In the genomic region with DNA sequence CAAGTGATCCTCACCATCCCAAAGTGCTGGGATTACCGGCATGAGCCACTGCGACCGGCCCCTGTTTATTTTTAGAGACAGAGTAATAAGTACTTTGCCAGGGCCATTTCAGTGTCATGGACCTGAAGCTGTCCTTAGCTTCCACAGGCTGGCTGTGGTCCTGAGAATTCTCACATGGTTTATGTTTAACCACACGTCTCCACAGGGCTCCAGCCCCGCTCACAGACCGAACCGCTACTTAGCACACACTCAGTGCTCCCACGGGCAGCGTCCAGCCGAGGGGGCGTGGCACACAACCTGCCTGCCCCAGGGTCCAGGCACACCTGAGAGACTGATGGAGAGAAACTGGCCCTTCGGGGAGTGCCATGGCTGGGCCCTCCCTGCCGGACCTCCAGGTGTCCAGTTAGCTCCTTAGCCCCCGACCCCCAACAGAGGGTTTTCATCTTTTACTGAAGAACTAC, we compare ENCODE assay signal across 21 cellular contexts. TPM values are rescaled to one million over a fixed set of nuclear protein-coding genes. Genes with fewer than 3 reads are reported as not detected.
DNase-seq lines count a peak whose midpoint lies in the region; ATAC-seq and TF ChIP-seq lines count a peak whose summit lies in the region.
"Had no signal": no experiment of that assay in that cellular context is flagged by ENCODE, and none has a peak within 500 bp of the region (broad histone marks: within the 10 kb centered on the region; RNA-seq: fewer than 3 reads in every experiment).

No MANE protein-coding gene starts in this region.

- no peaks in the 10 kb centered on the region for H3K27me3 ChIP-seq in dorsolateral prefrontal cortex
- H3K27me3 ChIP-seq: upper lobe of left lung had no signal

- H3K9me3 Mint-ChIP-seq in activated naive CD4-positive, alpha-beta T cell treated with anti-CD3 and anti-CD28 coated beads for 36 hours, result no peaks in the 10 kb centered on the region
- H3K9me3 Mint-ChIP-seq in activated T-helper 1 cell treated with anti-CD3 and anti-CD28 coated beads, Interleukin-12 subunit alpha, Interleukin-12 subunit beta, Interleukin-2, Interleukin-4 antibody, amounts not matched to agents 30 ng/mL and 10 ng/mL and 1 ng/mL, durations not matched to agents 14 hours and 24 hours and 36 hours, result no peaks in the 10 kb centered on the region
- H3K9me3 Mint-ChIP-seq: CD4-positive, CD25-positive, alpha-beta regulatory T cell had no signal

- H3K27ac ChIP-seq in C4-2B, result peak overlapping the region; percentile 64; the same call in 1 of the 2 replicates
- peak overlapping the region in 48 of 59 donors; percentile 6 to 99 (median 96) for H3K27ac ChIP-seq in dorsolateral prefrontal cortex
- H3K27ac ChIP-seq: A549, upper lobe of left lung had no signal

- no peak overlapping the region for H3K4me3 ChIP-seq in dorsolateral prefrontal cortex
- H3K4me3 ChIP-seq: A549, lung, upper lobe of left lung had no signal

- H3K4me3 Mint-ChIP-seq in activated naive CD4-positive, alpha-beta T cell treated with anti-CD3 and anti-CD28 coated beads for 36 hours, result no peak overlapping the region
- H3K4me3 Mint-ChIP-seq in activated T-helper 1 cell treated with anti-CD3 and anti-CD28 coated beads, Interleukin-12 subunit alpha, Interleukin-12 subunit beta, Interleukin-2, Interleukin-4 antibody, amounts not matched to agents 30 ng/mL and 10 ng/mL and 1 ng/mL, durations not matched to agents 14 hours and 24 hours and 36 hours, result no peak overlapping the region

- peak in 3 of 10 donors; percentile 17 to 33 (median 25) for DNase-seq in dorsolateral prefrontal cortex
- DNase-seq in left colon, result peak; percentile 4 to 19
- DNase-seq in sciatic nerve (ENCODE audit: low spot score), result peak; percentile 60
- DNase-seq in stimulated activated CD4-positive, alpha-beta T cell treated with anti-CD3 and anti-CD28 coated beads, Interleukin-2, amount 100 ng/mL, for 24 hours, result no peak
- DNase-seq in activated naive CD4-positive, alpha-beta T cell treated with anti-CD3 and anti-CD28 coated beads for 36 hours, result no peak
- no peak for DNase-seq in COLO829 (ENCODE audit: low spot score)
- no peak for DNase-seq in activated T-helper 1 cell treated with anti-CD3 and anti-CD28 coated beads, Interleukin-12 subunit alpha, Interleukin-12 subunit beta, Interleukin-2, Interleukin-4 antibody, amounts not matched to agents 30 ng/mL and 10 ng/mL and 1 ng/mL, durations not matched to agents 14 hours and 24 hours and 36 hours (ENCODE audit: low spot score)
- DNase-seq: activated CD4-positive, CD25-positive, alpha-beta regulatory T cell treated with anti-CD3 and anti-CD28 coated beads, Interleukin-2, amount 50 U/mL, for 72 hours; activated gamma-delta T cell; amniotic stem cell; CD4-positive, CD25-positive, alpha-beta regulatory T cell; KBM-7; NCI-H2081; NCI-H524; stimulated activated naive CD8-positive, alpha-beta T cell treated with anti-CD3 and anti-CD28 coated beads, Interleukin-15, Interleukin-2, amounts not matched to agents 100 U/mL and 50 U/mL, for 24 hours; upper lobe of left lung had no signal

- no peaks in the 10 kb centered on the region for H3K27me3 Mint-ChIP-seq in activated naive CD4-positive, alpha-beta T cell treated with anti-CD3 and anti-CD28 coated beads for 36 hours (ENCODE audit: low read depth)
- H3K27me3 Mint-ChIP-seq in activated T-helper 1 cell treated with anti-CD3 and anti-CD28 coated beads, Interleukin-12 subunit alpha, Interleukin-12 subunit beta, Interleukin-2, Interleukin-4 antibody, amounts not matched to agents 30 ng/mL and 10 ng/mL and 1 ng/mL, durations not matched to agents 14 hours and 24 hours and 36 hours (ENCODE audit: insufficient read depth), result peaks cover 6% of the 10 kb centered on the region
- H3K27me3 Mint-ChIP-seq: CD4-positive, CD25-positive, alpha-beta regulatory T cell had no signal

- CTCF ChIA-PET in activated naive CD4-positive, alpha-beta T cell treated with anti-CD3 and anti-CD28 coated beads for 36 hours (lab: Charles Lee), result no interaction called here

- no peak for ATAC-seq in left colon
- no peak for ATAC-seq in sciatic nerve
- ATAC-seq: A549; stimulated activated naive CD8-positive, alpha-beta T cell treated with anti-CD3 and anti-CD28 coated beads, Interleukin-15, Interleukin-2, amounts not matched to agents 100 U/mL and 50 U/mL, for 24 hours had no signal

- peaks cover 31% of the 10 kb centered on the region for H3K4me1 Mint-ChIP-seq in activated naive CD4-positive, alpha-beta T cell treated with anti-CD3 and anti-CD28 coated beads for 36 hours (ENCODE audit: low read depth)
- peaks cover 9% of the 10 kb centered on the region for H3K4me1 Mint-ChIP-seq in activated T-helper 1 cell treated with anti-CD3 and anti-CD28 coated beads, Interleukin-12 subunit alpha, Interleukin-12 subunit beta, Interleukin-2, Interleukin-4 antibody, amounts not matched to agents 30 ng/mL and 10 ng/mL and 1 ng/mL, durations not matched to agents 14 hours and 24 hours and 36 hours (ENCODE audit: low read depth)

- intact Hi-C loops in dorsolateral prefrontal cortex (cut with DNase I), result no loop called here
- intact Hi-C loops in left colon (cut with DNase I, micrococcal nuclease), result no loop called here
- intact Hi-C loops in sciatic nerve (cut with DNase I), result no loop called here
- intact Hi-C loops in activated naive CD4-positive, alpha-beta T cell treated with anti-CD3 and anti-CD28 coated beads for 36 hours (cut with micrococcal nuclease), result no loop called here
- intact Hi-C loops in activated T-helper 1 cell treated with anti-CD3 and anti-CD28 coated beads, Interleukin-12 subunit alpha, Interleukin-12 subunit beta, Interleukin-2, Interleukin-4 antibody, amounts not matched to agents 30 ng/mL and 10 ng/mL and 1 ng/mL, durations not matched to agents 14 hours and 24 hours and 36 hours (cut with micrococcal nuclease), result no loop called here

- no peak overlapping the region for H3K27ac Mint-ChIP-seq in activated naive CD4-positive, alpha-beta T cell treated with anti-CD3 and anti-CD28 coated beads for 36 hours
- H3K27ac Mint-ChIP-seq in activated T-helper 1 cell treated with anti-CD3 and anti-CD28 coated beads, Interleukin-12 subunit alpha, Interleukin-12 subunit beta, Interleukin-2, Interleukin-4 antibody, amounts not matched to agents 30 ng/mL and 10 ng/mL and 1 ng/mL, durations not matched to agents 14 hours and 24 hours and 36 hours, result no peak overlapping the region

- peaks cover 1% of the 10 kb centered on the region for H3K36me3 Mint-ChIP-seq in activated naive CD4-positive, alpha-beta T cell treated with anti-CD3 and anti-CD28 coated beads for 36 hours (ENCODE audit: low read depth)
- peaks cover 5% of the 10 kb centered on the region for H3K36me3 Mint-ChIP-seq in activated T-helper 1 cell treated with anti-CD3 and anti-CD28 coated beads, Interleukin-12 subunit alpha, Interleukin-12 subunit beta, Interleukin-2, Interleukin-4 antibody, amounts not matched to agents 30 ng/mL and 10 ng/mL and 1 ng/mL, durations not matched to agents 14 hours and 24 hours and 36 hours (ENCODE audit: low read depth)
- H3K36me3 Mint-ChIP-seq: CD4-positive, CD25-positive, alpha-beta regulatory T cell had no signal

- TF ChIP-seq CTCF in C4-2B (conservative IDR thresholded peaks at IDR 0.05), result no peak
- no peak for TF ChIP-seq CTCF in dorsolateral prefrontal cortex (IDR thresholded peaks at IDR 0.05 in 54 of 56, conservative IDR thresholded peaks at IDR 0.05 in 2 of 56; ENCODE audit: low read depth in 1 of 56, partially characterized antibody in 56 of 56)

RNA-seq across cellular contexts. Expression of a gene that starts 11.7 kb away (rescaled TPM):
- total RNA-seq in dorsolateral prefrontal cortex (100 to 1,000 TPM in 2 of 120 experiments, 10 to 100 TPM in 118; 18.5 to 154 (median 56.4) TPM), left colon (10 to 100 TPM; 37.8 to 43.6 TPM), sciatic nerve (27.4 TPM)
- 10 to 100 TPM in 1 of 2 experiments, 1 to 10 TPM in 1; 9.4 to 10.1 TPM for total RNA-seq in activated naive CD4-positive, alpha-beta T cell treated with anti-CD3 and anti-CD28 coated beads for 36 hours
- total RNA-seq in activated T-helper 1 cell treated with anti-CD3 and anti-CD28 coated beads, Interleukin-12 subunit alpha, Interleukin-12 subunit beta, Interleukin-2, Interleukin-4 antibody, amounts not matched to agents 30 ng/mL and 10 ng/mL and 1 ng/mL, durations not matched to agents 14 hours and 24 hours and 36 hours, result 11.7 and 12.7 TPM in 2 replicates

RNA-seq across cellular contexts. Expression of a gene that starts 35.7 kb away (rescaled TPM):
- 10 to 100 TPM in 2 of 120 experiments, 1 to 10 TPM in 118; 1.2 to 12.1 (median 4.6) TPM for total RNA-seq in dorsolateral prefrontal cortex
- not detected for total RNA-seq in left colon
- total RNA-seq in sciatic nerve, result not detected
- not detected for total RNA-seq in activated naive CD4-positive, alpha-beta T cell treated with anti-CD3 and anti-CD28 coated beads for 36 hours
- total RNA-seq in activated T-helper 1 cell treated with anti-CD3 and anti-CD28 coated beads, Interleukin-12 subunit alpha, Interleukin-12 subunit beta, Interleukin-2, Interleukin-4 antibody, amounts not matched to agents 30 ng/mL and 10 ng/mL and 1 ng/mL, durations not matched to agents 14 hours and 24 hours and 36 hours, result not detected in 2 replicates
- total RNA-seq: CD4-positive, CD25-positive, alpha-beta regulatory T cell; fibroblast of villous mesenchyme; lung; SK-MEL-5; upper lobe of left lung had no signal

RNA-seq across cellular contexts. Expression of a gene that starts 53.7 kb away (rescaled TPM):
- total RNA-seq in dorsolateral prefrontal cortex, result 100 to 1,000 TPM in 21 of 120 experiments, 10 to 100 TPM in 99; 43.1 to 113 (median 90.4) TPM
- total RNA-seq in left colon, result 10 to 100 TPM; 44.5 to 53.4 TPM
- total RNA-seq in sciatic nerve, result 47.3 TPM
- total RNA-seq in activated naive CD4-positive, alpha-beta T cell treated with anti-CD3 and anti-CD28 coated beads for 36 hours, result 10 to 100 TPM; 46.9 to 50.9 TPM
- total RNA-seq in activated T-helper 1 cell treated with anti-CD3 and anti-CD28 coated beads, Interleukin-12 subunit alpha, Interleukin-12 subunit beta, Interleukin-2, Interleukin-4 antibody, amounts not matched to agents 30 ng/mL and 10 ng/mL and 1 ng/mL, durations not matched to agents 14 hours and 24 hours and 36 hours, result 57.7 and 58.7 TPM in 2 replicates

Comparison
In these comparisons a context has a peak if more than half of its experiments do, and no peak if none do; other contexts are left out.
1. DNase-seq: peak in left colon (2 of 2) and sciatic nerve (single experiment); none in stimulated activated CD4-positive, alpha-beta T cell treated with anti-CD3 and anti-CD28 coated beads, Interleukin-2, amount 100 ng/mL, for 24 hours (0 of 2), activated naive CD4-positive, alpha-beta T cell treated with anti-CD3 and anti-CD28 coated beads for 36 hours (single experiment), COLO829 (single experiment) and activated T-helper 1 cell treated with anti-CD3 and anti-CD28 coated beads, Interleukin-12 subunit alpha, Interleukin-12 subunit beta, Interleukin-2, Interleukin-4 antibody, amounts not matched to agents 30 ng/mL and 10 ng/mL and 1 ng/mL, durations not matched to agents 14 hours and 24 hours and 36 hours (single experiment).